Comparison of ENCODE assay signal across 19 cellular contexts in genomic region chr17:21066394-21066793, GRCh38. TPM values are rescaled to one million over a fixed set of nuclear protein-coding genes. Genes with fewer than 3 reads are reported as not detected.
A peak's percentile ranks its signal among the peaks of the same experiment; 100 is the strongest.
DNase-seq lines count a peak whose midpoint lies in the region; ATAC-seq, FAIRE-seq and TF ChIP-seq lines count a peak whose summit lies in the region.
"Had no signal": no experiment of that assay in that cellular context is flagged by ENCODE, and none has a peak within 500 bp of the region (broad histone marks: within the 10 kb centered on the region; RNA-seq: fewer than 3 reads in every experiment).

No MANE protein-coding gene starts in this region.

- H3K4me2 ChIP-seq in A549 = no peak overlapping the region
- no peak overlapping the region for H3K4me2 ChIP-seq in OCI-LY7 (ENCODE audit: low read length)

- H3K4me1 ChIP-seq in A549 (no peaks in the 10 kb centered on the region), OCI-LY7 (ENCODE audit: insufficient read depth, low read length, poor library complexity, severe bottlenecking) (peaks cover 53% of the 10 kb centered on the region)

- WGBS in A549 (ENCODE audit: missing lambda C conversion rate) = 82% methylated on average over 2 of the region's 2 CpGs

- BruUV-seq in OCI-LY7 (replicated peaks; lab: Mats Ljungman, UMichigan) = no TSS peak

- ATAC-seq in A549 = peak; percentile 44 to 45; a peak in 5 of 6 replicates

- H3K36me3 ChIP-seq in OCI-LY7 (ENCODE audit: insufficient read depth, low read length) = no peaks in the 10 kb centered on the region
- H3K36me3 ChIP-seq: BLaER1 treated with 17β-estradiol and CSF1 and Interleukin-3, amounts not matched to agents 10 nM and 100 nM; MG63 had no signal

- CTCF ChIA-PET in A549 (lab: Yijun Ruan, JAX) = interaction anchor here (1.6 kb wide), 1 partner anchor 23 kb away, joined by 3 read pairs; no protein-coding TSS in a partner anchor
- CTCF ChIA-PET in OCI-LY7 (lab: Charles Lee; ENCODE audit: unreplicated experiment) = no interaction called here

- H3K9me3 ChIP-seq in A549 = no peaks in the 10 kb centered on the region
- no peaks in the 10 kb centered on the region for H3K9me3 ChIP-seq in OCI-LY7 (ENCODE audit: low read length)
- H3K9me3 ChIP-seq: MG63 had no signal

- no peak overlapping the region for H3K27ac ChIP-seq in A549
- H3K27ac ChIP-seq in OCI-LY7 (ENCODE audit: low read depth, low read length, poor library complexity, severe bottlenecking) = no peak overlapping the region

- TF ChIP-seq POLR2A in A549 (IDR thresholded peaks at IDR 0.05; ENCODE audit: low read length) = no peak

- H2AFZ ChIP-seq in OCI-LY7 (ENCODE audit: low read length) = peak overlapping the region; percentile 78

- DNase-seq in A549 (ENCODE audit: low read depth in 1 of 2, low spot score in 1 of 2) (no peak), EL (peak; percentile 21), OCI-LY7 (ENCODE audit: low spot score) (no peak), fibroblast of mammary gland (ENCODE audit: low read depth) (peak; percentile 19), RKO (ENCODE audit: low spot score) (no peak), activated T-cell treated with anti-CD3 and anti-CD28 coated beads for 4 hours (no peak), NCI-H510A treated with DMSO at 0.1 percent for 48 hours (lab: John Stamatoyannopoulos, UW) (no peak), head of caudate nucleus (no peak)
- DNase-seq: COR-L47, DMS153, KBM-7, MG63, NCI-H1092 treated with DMSO at 0.1 percent for 48 hours, NCI-H1694 treated with DMSO at 0.1 percent for 48 hours, NCI-H446 treated with DMSO at 0.1 percent for 48 hours, NCI-H82 had no signal

- intact Hi-C loops in OCI-LY7 (cut with micrococcal nuclease; ENCODE audit: unreplicated experiment) (no loop called here), head of caudate nucleus (cut with DNase I) (no loop called here)

- TF ChIP-seq CTCF in A549 (IDR thresholded peaks at IDR 0.05) (no peak), OCI-LY7 (conservative IDR thresholded peaks at IDR 0.05; ENCODE audit: low read length) (no peak), fibroblast of mammary gland (conservative IDR thresholded peaks at IDR 0.05; ENCODE audit: control insufficient read depth, insufficient read depth, low read depth, low read length) (no peak)

- POLR2A ChIA-PET in A549 (lab: Yijun Ruan, JAX) = no interaction called here
- POLR2A ChIA-PET in OCI-LY7 (lab: Charles Lee) = interaction anchor here (0.6 to 2.3 kb wide), 3 partner anchors 14 to 117 kb away, joined by 3 to 10 read pairs (median 3); no protein-coding TSS in a partner anchor

- no peak for TF ChIP-seq RAD21 in A549 (conservative IDR thresholded peaks at IDR 0.05 in 1 of 2, IDR thresholded peaks at IDR 0.05 in 1 of 2)

- no peaks in the 10 kb centered on the region for H3K79me2 ChIP-seq in OCI-LY7 (ENCODE audit: insufficient read depth, low read depth, low read length)

- H3K4me3 ChIP-seq in A549 (no peak overlapping the region), OCI-LY7 (ENCODE audit: low read depth, low read length, poor library complexity, severe bottlenecking) (no peak overlapping the region), fibroblast of mammary gland (ENCODE audit: control insufficient read depth, low read depth, low read length) (no peak overlapping the region)
- H3K4me3 ChIP-seq: BLaER1 treated with 17β-estradiol and CSF1 and Interleukin-3, amounts not matched to agents 10 nM and 100 nM; MG63 had no signal

- no peaks in the 10 kb centered on the region for H4K20me1 ChIP-seq in OCI-LY7 (ENCODE audit: insufficient read depth, low read length)
- H4K20me1 ChIP-seq: BLaER1 treated with 17β-estradiol and CSF1 and Interleukin-3, amounts not matched to agents 10 nM and 100 nM had no signal

- TF ChIP-seq EP300 in A549 (IDR thresholded peaks at IDR 0.05) = no peak

- no peak for FAIRE-seq in A549 (lab: Jason Lieb, UNC)
- FAIRE-seq: GM12891, RCC 7860 had no signal

- H3K9me2 ChIP-seq in OCI-LY7 (ENCODE audit: insufficient read depth, low read length) = no peaks in the 10 kb centered on the region

TF ChIP-seq in A549, 52 proteins besides CTCF, POLR2A, EP300 and RAD21:
- TF ChIP-seq TP53 (CRISPR knock-in tag; IDR thresholded peaks at IDR 0.05) = no peak
- no peak for TF ChIP-seq PBX3 (IDR thresholded peaks at IDR 0.05)
- no peak for TF ChIP-seq ZSCAN20 (CRISPR knock-in tag; IDR thresholded peaks at IDR 0.05)
- no peak for TF ChIP-seq RCOR1 (IDR thresholded peaks at IDR 0.05; ENCODE audit: low read depth, low read length)
- no peak for TF ChIP-seq HEYL (CRISPR knock-in tag; IDR thresholded peaks at IDR 0.05)
- TF ChIP-seq HOXB5 (CRISPR knock-in tag; IDR thresholded peaks at IDR 0.05) = no peak
TF ChIP-seq in A549: peak in this region for 0.

RNA-seq across cellular contexts. Expression of gene USP22, which starts 23.6 kb away (rescaled TPM):
- 293 and 300 TPM in 2 replicates for polyA plus RNA-seq in A549 (2011; rRNA removed)
- 152 and 192 TPM in 2 replicates for polyA plus RNA-seq in A549 (2012; cell fraction: cytosol; rRNA removed)
- polyA plus RNA-seq in A549 (2012; cell fraction: nucleus; rRNA removed) = 274 and 304 TPM in 2 replicates
- polyA plus RNA-seq in A549 (2017; fragmentation: RNase III; extraction: RNeasy Plus Mini Kit Qiagen cat#74134 plus additional on column Dnase treatment) = 130 to 141 TPM (median 134 TPM) in 3 replicates
- polyA minus RNA-seq in A549 (2011; rRNA and poly(A)+ RNA removed) = 312 and 352 TPM in 2 replicates
- total RNA-seq in OCI-LY7 (2014; rRNA removed; shearing (Covaris generic)) = 144 and 180 TPM in 2 replicates
- total RNA-seq in OCI-LY7 (2022) = 302 TPM in 2 replicates

Comparison
In these comparisons a context has a peak if more than half of its experiments do, and no peak if none do; other contexts are left out.
1. DNase-seq: peak in EL (single experiment) and fibroblast of mammary gland (single experiment); none in A549 (0 of 2), OCI-LY7 (single experiment), RKO (single experiment), activated T-cell treated with anti-CD3 and anti-CD28 coated beads for 4 hours (single experiment), NCI-H510A treated with DMSO at 0.1 percent for 48 hours (single experiment) and head of caudate nucleus (0 of 42).